Comparison of ENCODE assay signal across 11 cellular contexts in the genomic region with DNA sequence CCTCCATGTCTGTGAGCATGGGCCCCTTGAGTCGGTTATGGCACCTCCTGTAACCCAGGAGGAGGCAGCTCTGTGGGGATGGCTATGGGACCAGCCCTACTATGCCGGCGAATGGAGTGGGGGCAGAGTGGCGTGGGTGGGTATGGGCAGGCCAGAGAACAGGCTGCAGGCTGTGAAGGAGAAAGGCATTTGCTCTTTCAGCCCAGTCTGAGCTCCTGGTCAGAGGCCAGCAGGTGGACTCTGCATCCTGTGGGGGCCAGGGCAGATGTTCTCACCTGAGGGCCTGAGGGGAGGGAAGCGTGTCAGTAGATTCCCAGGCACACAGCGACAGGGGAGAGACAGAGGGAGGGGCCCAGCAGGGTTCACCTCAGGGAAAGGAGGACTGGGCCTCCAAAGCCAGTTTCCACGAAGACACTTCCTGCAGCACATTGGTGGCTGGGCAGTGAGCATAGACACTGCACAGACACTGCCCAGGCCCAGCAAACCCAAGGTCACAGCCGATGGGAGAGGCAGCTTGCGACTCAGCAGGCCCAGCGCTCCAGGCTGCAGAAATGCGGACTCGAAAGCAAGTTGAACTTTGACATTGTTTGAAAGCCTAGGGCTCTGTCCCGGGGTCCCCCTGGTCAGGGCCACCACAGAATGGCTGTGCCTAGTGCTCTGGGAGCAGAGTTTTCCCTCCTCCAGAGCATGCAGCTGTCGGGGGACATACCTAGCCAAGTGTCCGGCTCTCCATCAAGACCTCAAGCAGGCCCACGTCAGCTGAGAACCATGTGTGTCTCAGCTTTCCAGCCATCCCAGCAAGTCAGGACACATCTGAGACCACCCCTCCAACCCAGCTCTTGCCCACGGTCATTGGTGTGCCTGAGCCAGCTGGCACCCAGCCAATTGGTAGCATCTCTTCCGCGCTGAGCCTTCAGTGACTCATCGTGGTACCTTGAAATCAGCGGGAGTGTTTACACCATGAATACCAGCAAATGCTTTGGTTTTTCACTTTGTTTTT. TPM values are rescaled to one million over a fixed set of nuclear protein-coding genes. Genes with fewer than 3 reads are reported as not detected.
A peak's percentile ranks its signal among the peaks of the same experiment; 100 is the strongest.
DNase-seq lines count a peak whose midpoint lies in the region; ATAC-seq and TF ChIP-seq lines count a peak whose summit lies in the region.
"Had no signal": no experiment of that assay in that cellular context is flagged by ENCODE, and none has a peak within 500 bp of the region (broad histone marks: within the 10 kb centered on the region; RNA-seq: fewer than 3 reads in every experiment).

No MANE protein-coding gene starts in this region.

- no peak for TF ChIP-seq CTCF in choroid plexus epithelial cell (conservative IDR thresholded peaks at IDR 0.05; ENCODE audit: low read depth, low read length)
- no peak for TF ChIP-seq CTCF in psoas muscle (IDR thresholded peaks at IDR 0.05)

- H3K4me3 ChIP-seq in H7 (ENCODE audit: insufficient read depth, low read depth, low read length) = no peak overlapping the region
- no peak overlapping the region for H3K4me3 ChIP-seq in choroid plexus epithelial cell (ENCODE audit: low read depth, low read length)
- no peak overlapping the region for H3K4me3 ChIP-seq in psoas muscle

- peak; percentile 41 to 60 (median 47) for ATAC-seq in psoas muscle
- ATAC-seq in HG03469 (IDR thresholded peaks at IDR 0.05; ENCODE audit: unreplicated experiment) = no peak

- H3K36me3 ChIP-seq in H7 (replicated peaks; ENCODE audit: control insufficient read depth, insufficient read depth, low read length) (no peaks in the 10 kb centered on the region), psoas muscle (ENCODE audit: insufficient read depth in 1 of 2, low read depth in 1 of 2) (no peaks in the 10 kb centered on the region)

- H3K4me1 ChIP-seq in psoas muscle = peaks cover 14% of the 10 kb centered on the region
- H3K4me1 ChIP-seq: parathyroid adenoma had no signal

- WGBS in psoas muscle, 3 donors = 49 to 51% (median 51%) methylated on average over 21 of the region's 21 CpGs

- no peaks in the 10 kb centered on the region for H3K27me3 ChIP-seq in H7 (ENCODE audit: control insufficient read depth, insufficient read depth, low read length)
- no peaks in the 10 kb centered on the region for H3K27me3 ChIP-seq in psoas muscle (ENCODE audit: insufficient read depth in 3 of 3, low read length in 2 of 3)

- H3K27ac ChIP-seq in psoas muscle = no peak overlapping the region
- H3K27ac ChIP-seq: parathyroid adenoma had no signal

- intact Hi-C loops in psoas muscle (cut with DNase I) = loop anchor here in 1 of 2 donors (5.0 kb wide), 1 partner anchor 127 kb away; no protein-coding TSS in a partner anchor

- H3K9me3 ChIP-seq in psoas muscle = no peaks in the 10 kb centered on the region

- DNase-seq in H7 (peak; percentile 41), NCI-H226 (peak; percentile 73), choroid plexus epithelial cell (ENCODE audit: low read depth) (peak; percentile 82), psoas muscle (peak; percentile 42 to 65), C1 segment of cervical spinal cord (lab: John Stamatoyannopoulos, UW) (no peak), OCI-M1 (lab: John Stamatoyannopoulos, UW) (no peak), NK-92 (lab: John Stamatoyannopoulos, UW; ENCODE audit: unreplicated experiment) (no peak)
- DNase-seq: activated T-cell treated with anti-CD3 and anti-CD28 coated beads for 4 hours; stimulated activated CD8-positive, alpha-beta memory T cell treated with anti-CD3 and anti-CD28 coated beads, Interleukin-4, amount 100 ng/mL, for 48 hours had no signal

RNA-seq across cellular contexts. Expression of a gene that starts 53.8 kb away (rescaled TPM):
- total RNA-seq in H7 (2014; rRNA removed; shearing (Covaris generic)) = 33.0 and 37.0 TPM in 2 replicates
- total RNA-seq in psoas muscle = 10 to 100 TPM; 35.0 to 43.0 (median 36.9) TPM
- polyA plus RNA-seq in psoas muscle = 10 to 100 TPM; 14.3 to 51.7 (median 21.9) TPM

Comparison
In these comparisons a context has a peak if more than half of its experiments do, and no peak if none do; other contexts are left out.
1. DNase-seq: peak in H7 (single experiment), NCI-H226 (single experiment), choroid plexus epithelial cell (single experiment) and psoas muscle (2 of 2); none in C1 segment of cervical spinal cord (0 of 14), OCI-M1 (single experiment) and NK-92 (single experiment).